Comparison of ENCODE assay signal across 22 cellular contexts in the genomic region with DNA sequence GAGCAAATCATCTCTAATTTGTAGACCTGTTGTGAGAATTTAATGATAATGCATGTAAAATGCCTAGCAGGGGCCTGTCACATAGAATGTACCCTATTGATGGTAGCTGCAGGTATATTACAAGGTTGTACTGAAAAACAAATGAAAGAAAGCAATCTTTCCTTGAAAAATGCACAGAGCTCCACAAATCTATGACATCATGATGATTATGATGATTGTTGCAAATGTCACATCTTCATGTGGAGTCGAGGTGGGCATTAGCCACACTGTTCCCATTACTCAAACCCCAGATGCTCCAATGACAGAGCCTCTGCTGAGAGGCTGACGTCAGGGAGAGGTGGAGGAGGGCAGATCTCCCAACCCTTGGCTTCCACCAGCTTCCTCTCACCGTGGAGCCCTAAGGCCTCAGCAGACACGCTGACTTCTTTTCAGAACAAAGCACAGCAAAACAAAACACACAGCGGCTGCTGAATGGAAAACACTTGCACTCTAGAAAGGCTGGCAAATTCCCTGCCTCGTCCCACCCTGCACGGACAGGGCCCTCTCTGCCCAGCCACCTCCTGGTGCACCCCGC.
DNase-seq lines count a peak whose midpoint lies in the region; ATAC-seq, FAIRE-seq and TF ChIP-seq lines count a peak whose summit lies in the region.
"Had no signal": no experiment of that assay in that cellular context is flagged by ENCODE, and none has a peak within 500 bp of the region (broad histone marks: within the 10 kb centered on the region; RNA-seq: fewer than 3 reads in every experiment).

No MANE protein-coding gene starts in this region.

- no peaks in the 10 kb centered on the region for H3K9me3 ChIP-seq in HepG2 (ENCODE audit: low read length)
- no peaks in the 10 kb centered on the region for H3K9me3 ChIP-seq in right lobe of liver
- H3K9me3 ChIP-seq in Peyer's patch, result no peaks in the 10 kb centered on the region
- H3K9me3 ChIP-seq: HAP-1 had no signal

- H3K79me2 ChIP-seq in HepG2 (ENCODE audit: insufficient read depth, low read length) (no peaks in the 10 kb centered on the region), GM23338 (replicated peaks; ENCODE audit: insufficient read depth) (no peaks in the 10 kb centered on the region)

- H3K9me3 Mint-ChIP-seq in neural crest cell (no peaks in the 10 kb centered on the region), GM23338 (no peaks in the 10 kb centered on the region)

- TF ChIP-seq CTCF in HepG2 (CRISPR knock-in tag; IDR thresholded peaks at IDR 0.05) (no peak), right lobe of liver (IDR thresholded peaks at IDR 0.05) (no peak), neural crest cell (conservative IDR thresholded peaks at IDR 0.05) (no peak), GM23338 (conservative IDR thresholded peaks at IDR 0.05; ENCODE audit: low read depth in 2 of 2) (no peak), Peyer's patch (IDR thresholded peaks at IDR 0.05) (no peak)

- in situ Hi-C loops in HepG2 (cut with HindIII; ENCODE audit: extremely low pct_ligation_motif_present, low pct_unique_long_range_greater_than_20kb), result no loop called here

- H3K36me3 ChIP-seq in HepG2 (replicated peaks in 1 of 2; ENCODE audit: control insufficient read depth in 1 of 2, insufficient read depth in 2 of 2, low read length in 2 of 2) (no peaks in the 10 kb centered on the region), right lobe of liver (no peaks in the 10 kb centered on the region), GM23338 (ENCODE audit: insufficient read depth) (no peaks in the 10 kb centered on the region), Peyer's patch (no peaks in the 10 kb centered on the region)
- H3K36me3 ChIP-seq: HAP-1 had no signal

- H3K27ac ChIP-seq in HepG2 (ENCODE audit: extremely low read length, insufficient read depth, low read length) (no peak overlapping the region), right lobe of liver (no peak overlapping the region), cingulate gyrus (ENCODE audit: low read depth, low read length) (peak overlapping the region; percentile 57), GM23338 (ENCODE audit: low read depth) (no peak overlapping the region), Peyer's patch (no peak overlapping the region)
- H3K27ac ChIP-seq: SK-N-MC had no signal

- no peak overlapping the region for H3K4me2 ChIP-seq in HepG2 (ENCODE audit: low read depth, low read length)
- no peak overlapping the region for H3K4me2 ChIP-seq in GM23338

- TF ChIP-seq EP300 in HepG2 (IDR thresholded peaks at IDR 0.05; ENCODE audit: low read depth in 2 of 2, low read length in 2 of 2) (no peak), HepG2 (CRISPR knock-in tag; IDR thresholded peaks at IDR 0.05; ENCODE audit: borderline replicate concordance) (no peak)

- no peaks in the 10 kb centered on the region for H3K9me2 ChIP-seq in GM23338 (ENCODE audit: insufficient read depth)

- peaks cover 57% of the 10 kb centered on the region for H3K4me1 Mint-ChIP-seq in neural crest cell
- peaks cover 50% of the 10 kb centered on the region for H3K4me1 Mint-ChIP-seq in GM23338
- H3K4me1 Mint-ChIP-seq: CD14-positive monocyte had no signal

- H3F3A ChIP-seq in GM23338 (replicated peaks; ENCODE audit: low read depth), result no peaks in the 10 kb centered on the region

- H3K27ac Mint-ChIP-seq in neural crest cell (ENCODE audit: unreplicated experiment), result peak overlapping the region; percentile 84
- H3K27ac Mint-ChIP-seq in GM23338, result no peak overlapping the region
- H3K27ac Mint-ChIP-seq: CD14-positive monocyte had no signal

- WGBS in HepG2 (ENCODE audit: low lambda C conversion rate), result 2% methylated on average over 7 of the region's 8 CpGs
- 86% methylated on average over 2 of the region's 8 CpGs for WGBS in right lobe of liver (ENCODE audit: insufficient coverage, low coverage, low lambda C conversion rate, missing lambda C conversion rate)

- H3K27me3 ChIP-seq in HepG2 (ENCODE audit: control insufficient read depth in 1 of 2, insufficient read depth in 2 of 2, low read length in 2 of 2) (peaks cover 0 to 37% of the 10 kb centered on the region in 2 experiments; a peak in 2 of 5 replicates), right lobe of liver (no peaks in the 10 kb centered on the region), GM23338 (ENCODE audit: insufficient read depth) (no peaks in the 10 kb centered on the region), Peyer's patch (no peaks in the 10 kb centered on the region)

- TF ChIP-seq POLR2A in HepG2 (IDR thresholded peaks at IDR 0.05; ENCODE audit: insufficient read depth in 1 of 2, low read depth in 2 of 2, low read length in 2 of 2) (no peak), right lobe of liver (IDR thresholded peaks at IDR 0.05) (no peak), Peyer's patch (IDR thresholded peaks at IDR 0.05) (no peak)

- no peaks in the 10 kb centered on the region for H3K27me3 Mint-ChIP-seq in neural crest cell (ENCODE audit: low read depth)
- peaks cover 3% of the 10 kb centered on the region for H3K27me3 Mint-ChIP-seq in GM23338 (ENCODE audit: insufficient read depth, low read depth, poor library complexity)

- intact Hi-C loops in HepG2 (cut with micrococcal nuclease; ENCODE audit: unreplicated experiment), result no loop called here
- intact Hi-C loops in right lobe of liver (cut with DNase I), result no loop called here

- BruUV-seq in HepG2 (replicated peaks; lab: Mats Ljungman, UMichigan), result no TSS peak

- H2AFZ ChIP-seq in HepG2 (ENCODE audit: low read length) (no peak overlapping the region), GM23338 (no peak overlapping the region)

- FAIRE-seq in HepG2 (lab: Jason Lieb, UNC), result no peak
- FAIRE-seq: G401.6, RCC 7860 had no signal

- CTCF ChIA-PET in HepG2 (lab: Yijun Ruan, JAX; ENCODE audit: low intra/inter-chr PET ratio, low total read pairs), result no interaction called here

- H3K9ac ChIP-seq in HepG2 (ENCODE audit: insufficient read depth, low read depth, low read length), result no peak overlapping the region

- H4K20me1 ChIP-seq in HepG2 (ENCODE audit: insufficient read depth, low read length) (no peaks in the 10 kb centered on the region), GM23338 (replicated peaks; ENCODE audit: insufficient read depth) (no peaks in the 10 kb centered on the region)

- H3K36me3 Mint-ChIP-seq in neural crest cell (ENCODE audit: low read depth), result no peaks in the 10 kb centered on the region
- no peaks in the 10 kb centered on the region for H3K36me3 Mint-ChIP-seq in GM23338 (ENCODE audit: low read depth)
- H3K36me3 Mint-ChIP-seq: CD14-positive monocyte had no signal

- H3K4me3 Mint-ChIP-seq in neural crest cell (no peak overlapping the region), GM23338 (no peak overlapping the region)
- H3K4me3 Mint-ChIP-seq: CD14-positive monocyte had no signal

- POLR2A ChIA-PET in HepG2 (lab: Yijun Ruan, JAX), result no interaction called here

- TF ChIP-seq RAD21 in HepG2 (CRISPR knock-in tag; IDR thresholded peaks at IDR 0.05), result no peak

- no peak for ATAC-seq in HepG2
- ATAC-seq in right lobe of liver, result no peak
- ATAC-seq in HG03342 (IDR thresholded peaks at IDR 0.05; ENCODE audit: unreplicated experiment), result no peak
- no peak for ATAC-seq in GM23338

- no peaks in the 10 kb centered on the region for H3K4me1 ChIP-seq in HepG2 (ENCODE audit: insufficient read depth, low read length)
- no peaks in the 10 kb centered on the region for H3K4me1 ChIP-seq in right lobe of liver
- peaks cover 4% of the 10 kb centered on the region; the same call in 1 of the 2 replicates for H3K4me1 ChIP-seq in GM23338 (ENCODE audit: insufficient read depth)
- no peaks in the 10 kb centered on the region for H3K4me1 ChIP-seq in Peyer's patch
- H3K4me1 ChIP-seq: HAP-1 had no signal

- DNase-seq in HepG2 (ENCODE audit: low spot score) (no peak), right lobe of liver (no peak), neural crest cell (ENCODE audit: low read depth, low spot score) (no peak), cerebellar nuclear complex (lab: John Stamatoyannopoulos, UW) (no peak), GM23338 (ENCODE audit: low spot score) (no peak), Peyer's patch (no peak)
- DNase-seq: 8988T, DMS79 treated with DMSO at 0.1 percent for 48 hours, KG1, NCI-H1417, NCI-H187, NCI-H2107, NCI-H226, NCI-H526, SHP77 had no signal

- H3K4me3 ChIP-seq in HepG2 (replicated peaks in 1 of 3; ENCODE audit: insufficient read depth in 1 of 3, low read depth in 2 of 3, low read length in 3 of 3), result no peak overlapping the region
- H3K4me3 ChIP-seq in right lobe of liver, result no peak overlapping the region
- H3K4me3 ChIP-seq in GM23338, result no peak overlapping the region
- H3K4me3 ChIP-seq in Peyer's patch, result no peak overlapping the region
- H3K4me3 ChIP-seq: HAP-1, SK-N-MC had no signal

TF ChIP-seq in HepG2, 621 proteins besides CTCF, POLR2A, EP300 and RAD21:
- TF ChIP-seq CREB1 (IDR thresholded peaks at IDR 0.05) (peak; percentile 72), CREB1 (CRISPR knock-in tag; IDR thresholded peaks at IDR 0.05) (no peak), ZNF83 (CRISPR knock-in tag; IDR thresholded peaks at IDR 0.05; ENCODE audit: borderline replicate concordance) (no peak), ATF7 (IDR thresholded peaks at IDR 0.05) (peak; percentile 59), ATF7 (CRISPR knock-in tag; IDR thresholded peaks at IDR 0.05) (no peak), ZNF350 (CRISPR knock-in tag; IDR thresholded peaks at IDR 0.05; ENCODE audit: borderline replicate concordance, low read depth) (no peak), GATAD2A (CRISPR knock-in tag; IDR thresholded peaks at IDR 0.05) (no peak), ZFP36 (IDR thresholded peaks at IDR 0.05; ENCODE audit: borderline replicate concordance, low read depth, low read length, partially characterized antibody) (no peak), ZFX (CRISPR knock-in tag; IDR thresholded peaks at IDR 0.05; ENCODE audit: low read depth) (no peak), GFI1 (CRISPR knock-in tag; IDR thresholded peaks at IDR 0.05; ENCODE audit: borderline replicate concordance) (no peak)

TF ChIP-seq in GM23338, 12 proteins besides CTCF, POLR2A, EP300 and RAD21:
- no peak for TF ChIP-seq CREB1 (CRISPR knock-in tag; IDR thresholded peaks at IDR 0.05; ENCODE audit: low read depth)
